Comparison of ENCODE assay signal across 13 cellular contexts in the genomic region with DNA sequence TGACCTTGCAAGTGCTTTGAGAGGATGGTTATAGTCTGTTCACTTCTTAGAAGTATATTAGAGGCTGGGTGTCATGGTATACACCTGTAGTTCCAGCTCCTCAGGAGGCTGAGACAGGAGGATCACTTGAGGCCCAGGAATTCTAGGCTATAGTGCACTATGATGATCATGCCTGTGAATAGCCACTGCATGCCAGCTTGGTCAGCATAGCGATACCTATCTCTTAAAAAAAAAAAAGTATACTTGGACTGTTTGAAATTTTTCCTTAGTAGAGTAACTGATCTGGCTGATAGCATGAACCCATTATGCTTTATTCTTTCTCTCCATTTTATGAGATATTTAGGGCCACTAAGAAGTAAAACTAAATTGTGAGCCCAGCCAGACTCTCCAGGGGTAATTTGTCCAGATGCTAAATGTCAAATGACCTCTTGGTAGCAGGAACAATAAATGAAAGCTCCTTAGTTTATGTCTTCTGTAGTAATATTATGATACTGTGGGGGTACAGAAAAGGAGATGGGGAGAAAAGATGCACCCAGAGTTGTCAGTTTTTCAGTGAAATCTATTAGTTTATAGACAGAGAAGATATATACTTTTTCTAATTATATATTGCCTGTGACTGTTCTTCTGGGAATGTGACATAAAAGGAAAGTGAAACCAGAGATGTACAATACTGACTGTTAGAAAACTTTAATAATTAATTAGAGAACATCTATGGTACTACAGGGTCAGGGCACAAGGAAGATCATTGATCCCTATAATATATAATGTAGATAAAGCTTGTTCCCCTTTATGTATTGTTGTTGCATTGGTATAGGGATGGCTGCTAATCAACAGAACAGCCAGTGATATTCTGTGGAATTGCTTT.
DNase-seq lines count a peak whose midpoint lies in the region; ATAC-seq and FAIRE-seq lines count a peak whose summit lies in the region.
"Had no signal": no experiment of that assay in that cellular context is flagged by ENCODE, and none has a peak within 500 bp of the region (broad histone marks: within the 10 kb centered on the region; RNA-seq: fewer than 3 reads in every experiment).

No MANE protein-coding gene starts in this region.

- ATAC-seq in GM21447 (IDR thresholded peaks at IDR 0.05; ENCODE audit: unreplicated experiment), result peak; percentile 61
- ATAC-seq in GM18519 (IDR thresholded peaks at IDR 0.05; ENCODE audit: low FRiP score, unreplicated experiment), result no peak

- FAIRE-seq in HTR-8/SVneo (lab: Jason Lieb, UNC), result no peak

- DNase-seq in EH (ENCODE audit: low read depth) (peak; percentile 31), M059J (ENCODE audit: low read depth) (peak; percentile 12), kidney tubule cell (ENCODE audit: low spot score) (peak; percentile 39), NCI-H774 (lab: John Stamatoyannopoulos, UW) (no peak), HTR-8/SVneo (ENCODE audit: insufficient read length, low spot score) (no peak)
- no peak for DNase-seq in activated CD4-positive, alpha-beta T cell treated with anti-CD3 and anti-CD28 coated beads for 48 hours
- DNase-seq: left colon; NCI-H187; SHP77; sigmoid colon; stimulated activated naive CD4-positive, alpha-beta T cell had no signal

Comparison
In these comparisons a context has a peak if more than half of its experiments do, and no peak if none do; other contexts are left out.
1. DNase-seq: peak in EH (single experiment), M059J (single experiment) and kidney tubule cell (single experiment); none in NCI-H774 (single experiment), HTR-8/SVneo (single experiment) and activated CD4-positive, alpha-beta T cell treated with anti-CD3 and anti-CD28 coated beads for 48 hours (single experiment).